In genomic region chr1:9025474-9025873, GRCh38 we compare ENCODE assay signal across 32 cellular contexts. TPM values are rescaled to one million over a fixed set of nuclear protein-coding genes. Genes with fewer than 3 reads are reported as not detected.
"Had no signal": no experiment of that assay in that cellular context is flagged by ENCODE, and none has a peak within 500 bp of the region (broad histone marks: within the 10 kb centered on the region; RNA-seq: fewer than 3 reads in every experiment).

No MANE protein-coding gene starts in this region.

- H3K4me3 ChIP-seq: adrenal gland, ascending aorta, left lung, lung, tibial artery had no signal

- DNase-seq: activated B cell treated with CpG ODN at 0.5 μM for 24 hours; activated CD4-positive, alpha-beta T cell treated with anti-CD3 and anti-CD28 coated beads for 36 hours; activated CD4-positive, alpha-beta T cell treated with anti-CD3 and anti-CD28 coated beads, Interleukin-2, amount 50 U/mL, for 4 hours; activated CD8-positive, alpha-beta memory T cell treated with anti-CD3 and anti-CD28 coated beads for 24 hours; activated CD8-positive, alpha-beta memory T cell treated with anti-CD3 and anti-CD28 coated beads, Interleukin-2, amount 50 U/mL, for 4 hours; activated naive CD4-positive, alpha-beta T cell; activated T-cell treated with anti-CD3 and anti-CD28 coated beads, Interleukin-2, amount 50 U/mL, for 24 hours; adrenal gland; brain microvascular endothelial cell; central memory CD4-positive, alpha-beta T cell; dermis blood vessel endothelial cell; effector CD8-positive, alpha-beta T cell; foreskin keratinocyte; kidney; left lung; naive B cell; stimulated activated CD4-positive, alpha-beta T cell treated with anti-CD3 and anti-CD28 coated beads, Interleukin-2, amount 100 ng/mL, for 24 hours; stimulated activated naive CD8-positive, alpha-beta T cell treated with anti-CD3 and anti-CD28 coated beads, Interleukin-15, amount 100 ng/mL, for 72 hours; T1000; tibial artery had no signal

- H3K36me3 ChIP-seq: adrenal gland, ascending aorta, brain microvascular endothelial cell, left lung, tibial artery had no signal

- H3K4me1 ChIP-seq: ascending aorta, foreskin keratinocyte, left lung, tibial artery had no signal

- H3K9me3 ChIP-seq: adrenal gland, ascending aorta, left lung, tibial artery had no signal

- H3K27me3 ChIP-seq: adrenal gland, ascending aorta, brain microvascular endothelial cell, foreskin keratinocyte, left lung had no signal

- H3K27ac ChIP-seq: adrenal gland, ascending aorta, brain microvascular endothelial cell, foreskin keratinocyte, left lung, tibial artery had no signal

RNA-seq across cellular contexts. Expression of gene SLC2A7, which starts 0.7 kb away (rescaled TPM):
- total RNA-seq: activated B cell treated with CpG ODN at 0.5 μM for 24 hours; activated CD4-positive, alpha-beta T cell treated with anti-CD3 and anti-CD28 coated beads for 36 hours; activated T-helper 17 cell treated with anti-CD3 and anti-CD28 coated beads, Interleukin-2, amount 50 U/mL, for 72 hours; adrenal gland; ascending aorta; foreskin keratinocyte; glomerular endothelial cell; kidney; lung; mesenteric fat pad; mucosa of gallbladder; neural crest cell; osteocyte; progenitor cell of endocrine pancreas; skeletal muscle tissue; ureter had no signal
- polyA plus RNA-seq: adrenal gland, esophagus, foreskin keratinocyte had no signal

RNA-seq across cellular contexts. Expression of gene SLC2A5, which starts 44.0 kb away (rescaled TPM):
- total RNA-seq: activated CD4-positive, alpha-beta T cell treated with anti-CD3 and anti-CD28 coated beads for 36 hours; neural crest cell; osteocyte; progenitor cell of endocrine pancreas had no signal
